ENCODE assay signal across 8 cellular contexts in the genomic region with DNA sequence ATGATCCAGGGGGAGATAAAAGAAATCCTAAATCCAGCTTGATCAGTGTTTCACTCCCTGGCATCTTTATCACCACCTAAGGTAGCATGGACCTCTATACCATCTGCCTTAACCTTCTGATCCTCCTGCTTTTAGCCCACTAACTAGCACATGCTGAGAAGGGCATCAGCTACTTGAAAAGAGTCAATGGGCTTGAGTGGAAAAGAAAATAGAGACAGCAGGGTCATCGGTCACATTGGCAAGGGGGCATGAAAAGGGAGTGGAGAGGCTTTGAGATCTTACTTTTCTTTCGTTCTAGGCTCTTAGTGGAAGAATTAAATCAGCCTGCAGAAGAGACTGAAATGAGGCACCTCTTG. TPM values are rescaled to one million over a fixed set of nuclear protein-coding genes. Genes with fewer than 3 reads are reported as not detected.
DNase-seq lines count a peak whose midpoint lies in the region; ATAC-seq, FAIRE-seq and TF ChIP-seq lines count a peak whose summit lies in the region.

No MANE protein-coding gene starts in this region.

- H3K9me3 Mint-ChIP-seq in activated CD8-positive, alpha-beta memory T cell treated with anti-CD3 and anti-CD28 coated beads, Interleukin-2, amount 10 ng/mL, durations not matched to agents 7 days and 5 days (ENCODE audit: low read depth): no peaks in the 10 kb centered on the region
- no peaks in the 10 kb centered on the region for H3K9me3 Mint-ChIP-seq in activated naive CD8-positive, alpha-beta T cell treated with anti-CD3 and anti-CD28 coated beads, Interleukin-2, amount 50 U/mL, for 24 hours

- no peak for DNase-seq in activated CD8-positive, alpha-beta memory T cell treated with anti-CD3 and anti-CD28 coated beads, Interleukin-2, amount 10 ng/mL, durations not matched to agents 7 days and 5 days
- DNase-seq in activated CD8-positive, alpha-beta memory T cell treated with anti-CD3 and anti-CD28 coated beads, Interleukin-2, amount 50 U/mL, for 4 hours: no peak
- DNase-seq in activated naive CD8-positive, alpha-beta T cell treated with anti-CD3 and anti-CD28 coated beads, Interleukin-2, amount 50 U/mL, for 24 hours: no peak
- no peak for DNase-seq in HepG2 (ENCODE audit: low spot score)
- no peak for DNase-seq in tibial artery

- peaks cover 11% of the 10 kb centered on the region for H3K36me3 Mint-ChIP-seq in activated CD8-positive, alpha-beta memory T cell treated with anti-CD3 and anti-CD28 coated beads, Interleukin-2, amount 10 ng/mL, durations not matched to agents 7 days and 5 days
- H3K36me3 Mint-ChIP-seq in activated naive CD8-positive, alpha-beta T cell treated with anti-CD3 and anti-CD28 coated beads, Interleukin-2, amount 50 U/mL, for 24 hours (ENCODE audit: low read depth): peaks cover 12% of the 10 kb centered on the region

- no peak for TF ChIP-seq CTCF in HepG2 (CRISPR knock-in tag; IDR thresholded peaks at IDR 0.05)
- TF ChIP-seq CTCF in tibial artery (IDR thresholded peaks at IDR 0.05): no peak

- TF ChIP-seq RAD21 in HepG2 (CRISPR knock-in tag; IDR thresholded peaks at IDR 0.05): no peak

- peak overlapping the region; percentile 99 for H3K4me2 ChIP-seq in HepG2 (ENCODE audit: low read depth, low read length)

- peak overlapping the region; percentile 82 for H3K9ac ChIP-seq in HepG2 (ENCODE audit: insufficient read depth, low read depth, low read length)

- peak overlapping the region; percentile 74 to 95 (median 79) for H3K4me3 ChIP-seq in HepG2 (replicated peaks in 1 of 3; ENCODE audit: insufficient read depth in 1 of 3, low read depth in 2 of 3, low read length in 3 of 3)
- peak overlapping the region; percentile 69 to 96 for H3K4me3 ChIP-seq in tibial artery

- H4K20me1 ChIP-seq in HepG2 (ENCODE audit: insufficient read depth, low read length): no peaks in the 10 kb centered on the region

- TF ChIP-seq EP300 in HepG2 (IDR thresholded peaks at IDR 0.05; ENCODE audit: low read depth in 2 of 2, low read length in 2 of 2): no peak
- TF ChIP-seq EP300 in HepG2 (CRISPR knock-in tag; IDR thresholded peaks at IDR 0.05; ENCODE audit: borderline replicate concordance): no peak

- H3K9me3 ChIP-seq in HepG2 (ENCODE audit: low read length) (no peaks in the 10 kb centered on the region), tibial artery (no peaks in the 10 kb centered on the region)

- no TSS peak for BruUV-seq in HepG2 (replicated peaks; lab: Mats Ljungman, UMichigan)

- TF ChIP-seq POLR2A in HepG2 (IDR thresholded peaks at IDR 0.05; ENCODE audit: insufficient read depth in 1 of 2, low read depth in 2 of 2, low read length in 2 of 2): no peak

- POLR2A ChIA-PET in HepG2 (lab: Yijun Ruan, JAX): interaction anchor here (0.6 to 1.9 kb wide), 12 partner anchors 13 to 237 kb away, joined by 3 to 10 read pairs (median 4); a partner anchor contains a TSS

- intact Hi-C loops in HepG2 (cut with micrococcal nuclease; ENCODE audit: unreplicated experiment): no loop called here
- intact Hi-C loops in tibial artery (cut with DNase I; ENCODE audit: low total_unique reads): loop anchor here (10.0 kb wide), 1 partner anchor 858 kb away; a partner anchor contains a TSS

- H3K79me2 ChIP-seq in HepG2 (ENCODE audit: insufficient read depth, low read length): peaks cover 21% of the 10 kb centered on the region

- H3K4me1 ChIP-seq in HepG2 (ENCODE audit: insufficient read depth, low read length) (peaks cover 39% of the 10 kb centered on the region), tibial artery (peaks cover 0 to 29% (median 16%) of the 10 kb centered on the region in 4 donors)

- in situ Hi-C loops in HepG2 (cut with HindIII; ENCODE audit: extremely low pct_ligation_motif_present, low pct_unique_long_range_greater_than_20kb): no loop called here

- FAIRE-seq in HepG2 (lab: Jason Lieb, UNC): no peak

- H3K27me3 ChIP-seq in HepG2 (ENCODE audit: control insufficient read depth in 1 of 2, insufficient read depth in 2 of 2, low read length in 2 of 2) (no peaks in the 10 kb centered on the region; a peak in 1 of 5 replicates), tibial artery (no peaks in the 10 kb centered on the region)

- 0% methylated on average over 2 of the region's 2 CpGs for WGBS in HepG2 (ENCODE audit: low lambda C conversion rate)

- H3K4me1 Mint-ChIP-seq in activated CD8-positive, alpha-beta memory T cell treated with anti-CD3 and anti-CD28 coated beads, Interleukin-2, amount 10 ng/mL, durations not matched to agents 7 days and 5 days: peaks cover 26% of the 10 kb centered on the region
- peaks cover 28% of the 10 kb centered on the region for H3K4me1 Mint-ChIP-seq in activated naive CD8-positive, alpha-beta T cell treated with anti-CD3 and anti-CD28 coated beads, Interleukin-2, amount 50 U/mL, for 24 hours

- no peak for ATAC-seq in activated CD8-positive, alpha-beta memory T cell treated with anti-CD3 and anti-CD28 coated beads, Interleukin-2, amount 10 ng/mL, durations not matched to agents 7 days and 5 days
- ATAC-seq in activated naive CD8-positive, alpha-beta T cell treated with anti-CD3 and anti-CD28 coated beads, Interleukin-2, amount 50 U/mL, for 24 hours: no peak
- ATAC-seq in HepG2 (no peak), HG02840 (IDR thresholded peaks at IDR 0.05; ENCODE audit: low FRiP score, unreplicated experiment) (no peak), HG03565 (IDR thresholded peaks at IDR 0.05; ENCODE audit: unreplicated experiment) (no peak), HG03159 (IDR thresholded peaks at IDR 0.05; ENCODE audit: unreplicated experiment) (no peak)

- CTCF ChIA-PET in activated CD8-positive, alpha-beta memory T cell treated with anti-CD3 and anti-CD28 coated beads, Interleukin-2, amount 10 ng/mL, durations not matched to agents 7 days and 5 days (lab: Charles Lee): interaction anchor here (0.5 to 3.0 kb wide), 5 partner anchors 17 to 112 kb away, joined by 3 to 16 read pairs (median 3); a partner anchor contains a TSS
- CTCF ChIA-PET in HepG2 (lab: Yijun Ruan, JAX; ENCODE audit: low intra/inter-chr PET ratio, low total read pairs): no interaction called here

- H2AFZ ChIP-seq in HepG2 (ENCODE audit: low read length): no peak overlapping the region

- H3K27ac ChIP-seq in HepG2 (ENCODE audit: extremely low read length, insufficient read depth, low read length) (peak overlapping the region; percentile 76), tibial artery (peak overlapping the region; percentile 87 to 98)

- H3K36me3 ChIP-seq in HepG2 (replicated peaks in 1 of 2; ENCODE audit: control insufficient read depth in 1 of 2, insufficient read depth in 2 of 2, low read length in 2 of 2): peaks cover 1 to 19% of the 10 kb centered on the region in 2 experiments; a peak in 3 of 5 replicates
- peaks cover 0 to 23% (median 7%) of the 10 kb centered on the region in 3 donors for H3K36me3 ChIP-seq in tibial artery

- no peaks in the 10 kb centered on the region for H3K27me3 Mint-ChIP-seq in activated CD8-positive, alpha-beta memory T cell treated with anti-CD3 and anti-CD28 coated beads, Interleukin-2, amount 10 ng/mL, durations not matched to agents 7 days and 5 days
- no peaks in the 10 kb centered on the region for H3K27me3 Mint-ChIP-seq in activated naive CD8-positive, alpha-beta T cell treated with anti-CD3 and anti-CD28 coated beads, Interleukin-2, amount 50 U/mL, for 24 hours

- H3K4me3 Mint-ChIP-seq in activated CD8-positive, alpha-beta memory T cell treated with anti-CD3 and anti-CD28 coated beads, Interleukin-2, amount 10 ng/mL, durations not matched to agents 7 days and 5 days: peak overlapping the region; percentile 84
- H3K4me3 Mint-ChIP-seq in activated naive CD8-positive, alpha-beta T cell treated with anti-CD3 and anti-CD28 coated beads, Interleukin-2, amount 50 U/mL, for 24 hours: peak overlapping the region; percentile 92

- H3K27ac Mint-ChIP-seq in activated CD8-positive, alpha-beta memory T cell treated with anti-CD3 and anti-CD28 coated beads, Interleukin-2, amount 10 ng/mL, durations not matched to agents 7 days and 5 days: peak overlapping the region; percentile 93
- peak overlapping the region; percentile 99 for H3K27ac Mint-ChIP-seq in activated naive CD8-positive, alpha-beta T cell treated with anti-CD3 and anti-CD28 coated beads, Interleukin-2, amount 50 U/mL, for 24 hours

RNA-seq across cellular contexts. Expression of a gene that starts 0.2 kb away (rescaled TPM):
- total RNA-seq in activated CD8-positive, alpha-beta memory T cell treated with anti-CD3 and anti-CD28 coated beads, Interleukin-2, amount 10 ng/mL, durations not matched to agents 7 days and 5 days: 10 to 100 TPM; 28.2 TPM
- total RNA-seq in HepG2 (2016; rRNA removed; fragmentation: Illumina TruSeq; extraction: Trizol): 19.2 and 23.3 TPM in 2 replicates
- 8.3 and 9.4 TPM in 2 replicates for total RNA-seq in HepG2 (2016; cell fraction: cytosol; rRNA removed; fragmentation: Illumina TruSeq; extraction: Trizol; ENCODE audit: low read depth)
- 18.8 and 22.2 TPM in 2 replicates for total RNA-seq in HepG2 (2016; cell fraction: insoluble cytoplasmic fraction; rRNA removed; fragmentation: Illumina TruSeq; extraction: Trizol)
- 14.4 and 14.9 TPM in 2 replicates for total RNA-seq in HepG2 (2016; cell fraction: membrane; rRNA removed; fragmentation: Illumina TruSeq; extraction: Trizol)
- total RNA-seq in HepG2 (2016; cell fraction: nucleus; rRNA removed; fragmentation: Illumina TruSeq; extraction: Trizol): 20.2 and 21.1 TPM in 2 replicates
- 44.0 and 55.3 TPM in 2 replicates for polyA plus RNA-seq in HepG2 (2011; rRNA removed)
- polyA plus RNA-seq in HepG2 (2011; cell fraction: cytosol; rRNA removed): 40.1 and 40.5 TPM in 2 replicates
- polyA plus RNA-seq in HepG2 (2011; cell fraction: nucleus; rRNA removed): 167 and 208 TPM in 2 replicates
- polyA plus RNA-seq in HepG2 (2012): 19.2 and 22.5 TPM in 2 replicates
- 6.8 and 9.0 TPM in 2 replicates for polyA plus RNA-seq in HepG2 (2016; cell fraction: cytosol; fragmentation: Illumina TruSeq; extraction: Trizol; ENCODE audit: low read depth)
- 21.3 TPM in 2 replicates for polyA plus RNA-seq in HepG2 (2016; cell fraction: insoluble cytoplasmic fraction; fragmentation: Illumina TruSeq; extraction: Trizol; ENCODE audit: low read depth)
- polyA plus RNA-seq in HepG2 (2016; cell fraction: membrane; fragmentation: Illumina TruSeq; extraction: Trizol; ENCODE audit: low read depth): 11.2 and 14.4 TPM in 2 replicates
- polyA plus RNA-seq in HepG2 (2016; cell fraction: nucleus; fragmentation: Illumina TruSeq; extraction: Trizol; ENCODE audit: insufficient read depth, low read depth): 60.8 and 65.3 TPM in 2 replicates
- 25.9 and 65.3 TPM in 2 replicates for polyA minus RNA-seq in HepG2 (2011; rRNA and poly(A)+ RNA removed; ENCODE audit: low replicate concordance)
- 7.5 and 9.9 TPM in 2 replicates for polyA minus RNA-seq in HepG2 (2011; cell fraction: cytosol; rRNA and poly(A)+ RNA removed)
- polyA minus RNA-seq in HepG2 (2011; cell fraction: nucleus; rRNA and poly(A)+ RNA removed): 24.6 and 30.2 TPM in 2 replicates

RNA-seq across cellular contexts. Expression of a gene that starts 0.6 kb away (rescaled TPM):
- 10 to 100 TPM; 45.6 to 51.2 TPM for total RNA-seq in activated CD8-positive, alpha-beta memory T cell treated with anti-CD3 and anti-CD28 coated beads, Interleukin-2, amount 10 ng/mL, durations not matched to agents 7 days and 5 days
- total RNA-seq in HepG2 (2016; rRNA removed; fragmentation: Illumina TruSeq; extraction: Trizol): 26.5 and 30.2 TPM in 2 replicates
- total RNA-seq in HepG2 (2016; cell fraction: cytosol; rRNA removed; fragmentation: Illumina TruSeq; extraction: Trizol; ENCODE audit: low read depth): 6.4 and 7.8 TPM in 2 replicates
- 30.1 and 30.4 TPM in 2 replicates for total RNA-seq in HepG2 (2016; cell fraction: insoluble cytoplasmic fraction; rRNA removed; fragmentation: Illumina TruSeq; extraction: Trizol)
- 7.4 and 8.6 TPM in 2 replicates for total RNA-seq in HepG2 (2016; cell fraction: membrane; rRNA removed; fragmentation: Illumina TruSeq; extraction: Trizol)
- 17.9 and 19.3 TPM in 2 replicates for total RNA-seq in HepG2 (2016; cell fraction: nucleus; rRNA removed; fragmentation: Illumina TruSeq; extraction: Trizol)
- 22.2 and 23.0 TPM in 2 replicates for polyA plus RNA-seq in HepG2 (2011; rRNA removed)
- 25.4 and 31.1 TPM in 2 replicates for polyA plus RNA-seq in HepG2 (2011; cell fraction: cytosol; rRNA removed)
- polyA plus RNA-seq in HepG2 (2011; cell fraction: nucleus; rRNA removed): 71.0 and 88.9 TPM in 2 replicates
- polyA plus RNA-seq in HepG2 (2012): 15.6 and 17.8 TPM in 2 replicates
- polyA plus RNA-seq in HepG2 (2016; cell fraction: cytosol; fragmentation: Illumina TruSeq; extraction: Trizol; ENCODE audit: low read depth): 4.4 TPM in 2 replicates
- polyA plus RNA-seq in HepG2 (2016; cell fraction: insoluble cytoplasmic fraction; fragmentation: Illumina TruSeq; extraction: Trizol; ENCODE audit: low read depth): 27.5 and 28.1 TPM in 2 replicates
- 3.8 and 5.1 TPM in 2 replicates for polyA plus RNA-seq in HepG2 (2016; cell fraction: membrane; fragmentation: Illumina TruSeq; extraction: Trizol; ENCODE audit: low read depth)
- polyA plus RNA-seq in HepG2 (2016; cell fraction: nucleus; fragmentation: Illumina TruSeq; extraction: Trizol; ENCODE audit: insufficient read depth, low read depth): 36.5 and 39.9 TPM in 2 replicates
- polyA minus RNA-seq in HepG2 (2011; rRNA and poly(A)+ RNA removed; ENCODE audit: low replicate concordance): 9.9 and 24.8 TPM in 2 replicates
- polyA minus RNA-seq in HepG2 (2011; cell fraction: cytosol; rRNA and poly(A)+ RNA removed): 5.3 and 10.7 TPM in 2 replicates
- 27.2 and 33.7 TPM in 2 replicates for polyA minus RNA-seq in HepG2 (2011; cell fraction: nucleus; rRNA and poly(A)+ RNA removed)

RNA-seq across cellular contexts. Expression of a gene that starts 21.9 kb away (rescaled TPM):
- total RNA-seq in activated CD8-positive, alpha-beta memory T cell treated with anti-CD3 and anti-CD28 coated beads, Interleukin-2, amount 10 ng/mL, durations not matched to agents 7 days and 5 days: not detected
- 0.49 and 0.53 TPM in 2 replicates for total RNA-seq in HepG2 (2016; rRNA removed; fragmentation: Illumina TruSeq; extraction: Trizol)
- total RNA-seq in HepG2 (2016; cell fraction: cytosol; rRNA removed; fragmentation: Illumina TruSeq; extraction: Trizol; ENCODE audit: low read depth): not detected in 2 replicates
- 0.52 and 0.55 TPM in 2 replicates for total RNA-seq in HepG2 (2016; cell fraction: insoluble cytoplasmic fraction; rRNA removed; fragmentation: Illumina TruSeq; extraction: Trizol)
- total RNA-seq in HepG2 (2016; cell fraction: membrane; rRNA removed; fragmentation: Illumina TruSeq; extraction: Trizol): 0.34 TPM in 2 replicates
- not detected in 2 replicates for total RNA-seq in HepG2 (2016; cell fraction: nucleus; rRNA removed; fragmentation: Illumina TruSeq; extraction: Trizol)
- polyA plus RNA-seq in HepG2 (2011; rRNA removed): 0.47 and 0.55 TPM in 2 replicates
- polyA plus RNA-seq in HepG2 (2011; cell fraction: cytosol; rRNA removed): 0.81 and 0.82 TPM in 2 replicates
- polyA plus RNA-seq in HepG2 (2011; cell fraction: nucleus; rRNA removed): 0.35 and 0.62 TPM in 2 replicates
- 0.68 TPM in 2 replicates for polyA plus RNA-seq in HepG2 (2012)
- polyA plus RNA-seq in HepG2 (2016; cell fraction: cytosol; fragmentation: Illumina TruSeq; extraction: Trizol; ENCODE audit: low read depth): not detected in 2 replicates
- 0.46 and 0.48 TPM in 2 replicates for polyA plus RNA-seq in HepG2 (2016; cell fraction: insoluble cytoplasmic fraction; fragmentation: Illumina TruSeq; extraction: Trizol; ENCODE audit: low read depth)
- not detected in 2 replicates for polyA plus RNA-seq in HepG2 (2016; cell fraction: membrane; fragmentation: Illumina TruSeq; extraction: Trizol; ENCODE audit: low read depth)
- not detected in 2 replicates for polyA plus RNA-seq in HepG2 (2016; cell fraction: nucleus; fragmentation: Illumina TruSeq; extraction: Trizol; ENCODE audit: insufficient read depth, low read depth)
- 0.21 TPM in 1 of 2 replicates, not detected in the other for polyA minus RNA-seq in HepG2 (2011; rRNA and poly(A)+ RNA removed; ENCODE audit: low replicate concordance)
- polyA minus RNA-seq in HepG2 (2011; cell fraction: cytosol; rRNA and poly(A)+ RNA removed): not detected in 2 replicates
- 0.87 TPM in 1 of 2 replicates, not detected in the other for polyA minus RNA-seq in HepG2 (2011; cell fraction: nucleus; rRNA and poly(A)+ RNA removed)

RNA-seq across cellular contexts. Expression of a gene that starts 36.9 kb away (rescaled TPM):
- under 1 TPM; 0.45 to 0.82 TPM for total RNA-seq in activated CD8-positive, alpha-beta memory T cell treated with anti-CD3 and anti-CD28 coated beads, Interleukin-2, amount 10 ng/mL, durations not matched to agents 7 days and 5 days
- total RNA-seq in HepG2 (2016; rRNA removed; fragmentation: Illumina TruSeq; extraction: Trizol): 0.34 and 0.51 TPM in 2 replicates
- not detected in 2 replicates for total RNA-seq in HepG2 (2016; cell fraction: cytosol; rRNA removed; fragmentation: Illumina TruSeq; extraction: Trizol; ENCODE audit: low read depth)
- total RNA-seq in HepG2 (2016; cell fraction: insoluble cytoplasmic fraction; rRNA removed; fragmentation: Illumina TruSeq; extraction: Trizol): 0.24 and 0.67 TPM in 2 replicates
- 0.12 and 0.14 TPM in 2 replicates for total RNA-seq in HepG2 (2016; cell fraction: membrane; rRNA removed; fragmentation: Illumina TruSeq; extraction: Trizol)
- 0.97 and 1.1 TPM in 2 replicates for total RNA-seq in HepG2 (2016; cell fraction: nucleus; rRNA removed; fragmentation: Illumina TruSeq; extraction: Trizol)
- polyA plus RNA-seq in HepG2 (2011; rRNA removed): 1.0 and 1.1 TPM in 2 replicates
- 0.38 and 0.59 TPM in 2 replicates for polyA plus RNA-seq in HepG2 (2011; cell fraction: cytosol; rRNA removed)
- polyA plus RNA-seq in HepG2 (2011; cell fraction: nucleus; rRNA removed): 2.6 and 3.2 TPM in 2 replicates
- polyA plus RNA-seq in HepG2 (2012): 1.3 and 1.5 TPM in 2 replicates
- polyA plus RNA-seq in HepG2 (2016; cell fraction: cytosol; fragmentation: Illumina TruSeq; extraction: Trizol; ENCODE audit: low read depth): not detected in 2 replicates
- polyA plus RNA-seq in HepG2 (2016; cell fraction: insoluble cytoplasmic fraction; fragmentation: Illumina TruSeq; extraction: Trizol; ENCODE audit: low read depth): 0.23 and 0.52 TPM in 2 replicates
- 0.17 and 0.19 TPM in 2 replicates for polyA plus RNA-seq in HepG2 (2016; cell fraction: membrane; fragmentation: Illumina TruSeq; extraction: Trizol; ENCODE audit: low read depth)
- 1.7 and 2.1 TPM in 2 replicates for polyA plus RNA-seq in HepG2 (2016; cell fraction: nucleus; fragmentation: Illumina TruSeq; extraction: Trizol; ENCODE audit: insufficient read depth, low read depth)
- 1.5 and 2.1 TPM in 2 replicates for polyA minus RNA-seq in HepG2 (2011; rRNA and poly(A)+ RNA removed; ENCODE audit: low replicate concordance)
- polyA minus RNA-seq in HepG2 (2011; cell fraction: cytosol; rRNA and poly(A)+ RNA removed): 0.26 and 0.30 TPM in 2 replicates
- polyA minus RNA-seq in HepG2 (2011; cell fraction: nucleus; rRNA and poly(A)+ RNA removed): 2.8 and 3.6 TPM in 2 replicates

RNA-seq across cellular contexts. Expression of a gene that starts 37.2 kb away (rescaled TPM):
- 1 to 10 TPM; 3.7 to 4.0 TPM for total RNA-seq in activated CD8-positive, alpha-beta memory T cell treated with anti-CD3 and anti-CD28 coated beads, Interleukin-2, amount 10 ng/mL, durations not matched to agents 7 days and 5 days
- 0.45 and 0.49 TPM in 2 replicates for total RNA-seq in HepG2 (2016; rRNA removed; fragmentation: Illumina TruSeq; extraction: Trizol)
- total RNA-seq in HepG2 (2016; cell fraction: cytosol; rRNA removed; fragmentation: Illumina TruSeq; extraction: Trizol; ENCODE audit: low read depth): 0.10 and 0.44 TPM in 2 replicates
- 0.21 and 0.50 TPM in 2 replicates for total RNA-seq in HepG2 (2016; cell fraction: insoluble cytoplasmic fraction; rRNA removed; fragmentation: Illumina TruSeq; extraction: Trizol)
- total RNA-seq in HepG2 (2016; cell fraction: membrane; rRNA removed; fragmentation: Illumina TruSeq; extraction: Trizol): 0.14 and 0.25 TPM in 2 replicates
- 0.88 and 2.1 TPM in 2 replicates for total RNA-seq in HepG2 (2016; cell fraction: nucleus; rRNA removed; fragmentation: Illumina TruSeq; extraction: Trizol)
- polyA plus RNA-seq in HepG2 (2011; rRNA removed): 2.5 and 2.8 TPM in 2 replicates
- 3.4 and 3.9 TPM in 2 replicates for polyA plus RNA-seq in HepG2 (2011; cell fraction: cytosol; rRNA removed)
- polyA plus RNA-seq in HepG2 (2011; cell fraction: nucleus; rRNA removed): 7.6 and 10.2 TPM in 2 replicates
- polyA plus RNA-seq in HepG2 (2012): 2.7 and 2.9 TPM in 2 replicates
- polyA plus RNA-seq in HepG2 (2016; cell fraction: cytosol; fragmentation: Illumina TruSeq; extraction: Trizol; ENCODE audit: low read depth): 0.20 and 0.25 TPM in 2 replicates
- 0.21 and 0.37 TPM in 2 replicates for polyA plus RNA-seq in HepG2 (2016; cell fraction: insoluble cytoplasmic fraction; fragmentation: Illumina TruSeq; extraction: Trizol; ENCODE audit: low read depth)
- 0.24 and 0.43 TPM in 2 replicates for polyA plus RNA-seq in HepG2 (2016; cell fraction: membrane; fragmentation: Illumina TruSeq; extraction: Trizol; ENCODE audit: low read depth)
- polyA plus RNA-seq in HepG2 (2016; cell fraction: nucleus; fragmentation: Illumina TruSeq; extraction: Trizol; ENCODE audit: insufficient read depth, low read depth): 3.0 TPM in 2 replicates
- polyA minus RNA-seq in HepG2 (2011; rRNA and poly(A)+ RNA removed; ENCODE audit: low replicate concordance): 0.37 and 3.2 TPM in 2 replicates
- polyA minus RNA-seq in HepG2 (2011; cell fraction: cytosol; rRNA and poly(A)+ RNA removed): 2.2 TPM in 2 replicates
- 1.0 and 2.6 TPM in 2 replicates for polyA minus RNA-seq in HepG2 (2011; cell fraction: nucleus; rRNA and poly(A)+ RNA removed)
